In genomic region chr7:28179081-28180030, GRCh38 we compare ENCODE assay signal across 8 cellular contexts. TPM values are rescaled to one million over a fixed set of nuclear protein-coding genes. Genes with fewer than 3 reads are reported as not detected.
DNase-seq lines count a peak whose midpoint lies in the region; ATAC-seq and TF ChIP-seq lines count a peak whose summit lies in the region.

No MANE protein-coding gene starts in this region.

- ATAC-seq in GM21529 (IDR thresholded peaks at IDR 0.05; ENCODE audit: unreplicated experiment) (peak; percentile 74), T-cell (replicated peaks in 1 of 4) (peak; percentile 84 to 86 (median 84)), GM21360 (IDR thresholded peaks at IDR 0.05; ENCODE audit: unreplicated experiment) (no peak)

- peak overlapping the region; percentile 96 for H3K4me2 ChIP-seq in hepatocyte

- peak overlapping the region; percentile 17; the same call in 1 of the 2 replicates for H3K4me3 ChIP-seq in Jurkat, Clone E6-1 (ENCODE audit: low read length)
- H3K4me3 ChIP-seq in hepatocyte, result peak overlapping the region; percentile 75
- H3K4me3 ChIP-seq in retinal pigment epithelial cell (ENCODE audit: low read length), result peak overlapping the region; percentile 54

- H3K4me1 ChIP-seq in hepatocyte (ENCODE audit: insufficient read depth), result peaks cover 14% of the 10 kb centered on the region

- POLR2A ChIA-PET in T-cell (lab: Charles Lee), result interaction anchor here in 1 of 2 donors (0.6 to 1.0 kb wide), 2 partner anchors 11 to 57 kb away, joined by 4 read pairs; no protein-coding TSS in a partner anchor

- no peaks in the 10 kb centered on the region for H3K9me2 ChIP-seq in hepatocyte (replicated peaks; ENCODE audit: insufficient read depth)

- TF ChIP-seq CTCF in hepatocyte (IDR thresholded peaks at IDR 0.05; ENCODE audit: poor library complexity) (no peak), retinal pigment epithelial cell (conservative IDR thresholded peaks at IDR 0.05; ENCODE audit: low read depth, low read length) (no peak)

- peak; percentile 32 for DNase-seq in DMS 273 treated with DMSO at 0.1 percent for 48 hours (lab: John Stamatoyannopoulos, UW)
- peak; percentile 14 for DNase-seq in Jurkat, Clone E6-1 (ENCODE audit: low read depth, low spot score)
- DNase-seq in T-cell, result peak; percentile 45 to 80 (median 67)
- DNase-seq in hepatocyte (ENCODE audit: low spot score), result peak; percentile 85
- DNase-seq in retinal pigment epithelial cell (ENCODE audit: low read depth), result no peak

- peaks cover 2% of the 10 kb centered on the region for H3K27me3 ChIP-seq in hepatocyte

- peak overlapping the region; percentile 34 for H3K27ac ChIP-seq in angular gyrus (ENCODE audit: low read depth, low read length)
- H3K27ac ChIP-seq in hepatocyte, result no peak overlapping the region

- no peaks in the 10 kb centered on the region for H3K27me3 Mint-ChIP-seq in T-cell

- no peaks in the 10 kb centered on the region for H4K20me1 ChIP-seq in hepatocyte (ENCODE audit: insufficient read depth, poor library complexity, severe bottlenecking)

- peak overlapping the region; percentile 70 to 79 (median 78) for H3K4me3 Mint-ChIP-seq in T-cell

- CTCF ChIA-PET in T-cell (lab: Charles Lee), result no interaction called here

- H3K36me3 Mint-ChIP-seq in T-cell, result no peaks in the 10 kb centered on the region

- no peaks in the 10 kb centered on the region for H3K36me3 ChIP-seq in hepatocyte (replicated peaks; ENCODE audit: insufficient read depth, low read depth)

- H2AFZ ChIP-seq in hepatocyte, result peak overlapping the region; percentile 74

- no peaks in the 10 kb centered on the region for H3K9me3 ChIP-seq in hepatocyte (ENCODE audit: low read depth)

- 4% methylated on average over 32 of the region's 97 CpGs for WGBS in hepatocyte (ENCODE audit: low lambda C conversion rate, missing lambda C conversion rate)

- H3K4me1 Mint-ChIP-seq in T-cell, result peaks cover 12 to 52% (median 16%) of the 10 kb centered on the region in 3 donors

- H3K9me3 Mint-ChIP-seq in T-cell, result no peaks in the 10 kb centered on the region

- peak overlapping the region; percentile 58 to 78 for H3K27ac Mint-ChIP-seq in T-cell

- H3K79me2 ChIP-seq in hepatocyte, result peaks cover 17% of the 10 kb centered on the region

RNA-seq across cellular contexts. Expression of gene JAZF1, which starts 1.2 kb away (rescaled TPM):
- 5.8 TPM for polyA plus RNA-seq in Jurkat, Clone E6-1 (2012; ENCODE audit: insufficient read depth, insufficient read length)
- total RNA-seq in T-cell (10 to 100 TPM in 4 of 5 donors, 1 to 10 TPM in 1; 9.6 to 22.1 (median 15.9) TPM), hepatocyte (8.7 and 12.1 TPM in 2 replicates)
- polyA plus RNA-seq in hepatocyte, result 8.9 and 9.5 TPM in 2 replicates

Comparison
In these comparisons a context has a peak if more than half of its experiments do, and no peak if none do; other contexts are left out.
1. H3K4me3 ChIP-seq: peak in every context shown above with its lines; median percentile 75 in hepatocyte; 54 in retinal pigment epithelial cell; 17 in Jurkat, Clone E6-1.